In the genomic region with DNA sequence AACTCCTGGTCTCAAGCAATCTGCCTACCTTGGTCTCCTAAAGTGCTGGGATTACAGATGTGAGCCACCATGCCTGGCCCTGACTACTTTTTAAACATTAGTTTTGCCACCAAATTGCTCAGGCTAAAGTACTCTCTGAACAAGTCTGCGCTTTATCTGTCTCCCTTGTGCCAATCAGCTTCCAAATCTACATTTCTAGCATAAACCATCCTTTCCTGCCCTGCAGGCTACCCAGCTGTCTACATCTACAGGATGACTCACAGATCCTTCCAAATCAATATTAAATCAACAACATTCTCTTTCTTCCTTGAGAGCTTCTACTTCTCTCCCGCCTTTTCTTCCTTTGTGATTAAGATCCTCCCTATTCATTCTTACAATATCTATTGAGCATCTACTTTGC, we compare ENCODE assay signal across 1 cellular context.
TF ChIP-seq lines count a peak whose summit lies in the region.

No MANE protein-coding gene starts in this region.

TF ChIP-seq in H1, 55 proteins besides CTCF, POLR2A, EP300 and RAD21:
- TF ChIP-seq SRF (IDR thresholded peaks at IDR 0.05; ENCODE audit: low read depth, low read length) (no peak), SP4 (IDR thresholded peaks at IDR 0.05; ENCODE audit: low read length) (no peak), ZNF274 (IDR thresholded peaks at IDR 0.05; ENCODE audit: borderline replicate concordance, extremely low read depth, low read length) (no peak), CTBP2 (IDR thresholded peaks at IDR 0.05; ENCODE audit: borderline replicate concordance, insufficient read depth, insufficient read length, low read length) (no peak), CHD2 (IDR thresholded peaks at IDR 0.05; ENCODE audit: low read length) (no peak), SIRT6 (IDR thresholded peaks at IDR 0.05; ENCODE audit: low read length) (no peak), CBX5 (IDR thresholded peaks at IDR 0.05; ENCODE audit: low read depth, low read length) (no peak), BRCA1 (IDR thresholded peaks at IDR 0.05; ENCODE audit: low read depth, low read length) (no peak), HDAC2 (IDR thresholded peaks at IDR 0.05; ENCODE audit: borderline replicate concordance in 1 of 2, low read depth in 2 of 2, low read length in 2 of 2) (no peak), KDM1A (IDR thresholded peaks at IDR 0.05; ENCODE audit: borderline replicate concordance, low read length) (no peak), EGR1 (IDR thresholded peaks at IDR 0.05; ENCODE audit: borderline replicate concordance, low read depth, low read length) (no peak), POLR2AphosphoS5 (IDR thresholded peaks at IDR 0.05; ENCODE audit: low read depth, low read length) (no peak), SIN3A (conservative IDR thresholded peaks at IDR 0.05 in 1 of 2, IDR thresholded peaks at IDR 0.05 in 1 of 2; ENCODE audit: low read depth in 1 of 2, low read length in 2 of 2) (no peak), GABPA (IDR thresholded peaks at IDR 0.05; ENCODE audit: borderline replicate concordance, insufficient read depth, low read length) (no peak), CHD1 (IDR thresholded peaks at IDR 0.05; ENCODE audit: low read depth, low read length) (no peak), KDM4A (IDR thresholded peaks at IDR 0.05; ENCODE audit: low read depth, low read length, severe bottlenecking) (no peak), NANOG (IDR thresholded peaks at IDR 0.05; ENCODE audit: insufficient read depth, low read depth, low read length, poor library complexity, severe bottlenecking) (no peak), SIX5 (IDR thresholded peaks at IDR 0.05; ENCODE audit: low read depth, low read length) (no peak), PHF8 (conservative IDR thresholded peaks at IDR 0.05; ENCODE audit: low read depth, low read length) (no peak)
- TF ChIP-seq, protein P1, sequence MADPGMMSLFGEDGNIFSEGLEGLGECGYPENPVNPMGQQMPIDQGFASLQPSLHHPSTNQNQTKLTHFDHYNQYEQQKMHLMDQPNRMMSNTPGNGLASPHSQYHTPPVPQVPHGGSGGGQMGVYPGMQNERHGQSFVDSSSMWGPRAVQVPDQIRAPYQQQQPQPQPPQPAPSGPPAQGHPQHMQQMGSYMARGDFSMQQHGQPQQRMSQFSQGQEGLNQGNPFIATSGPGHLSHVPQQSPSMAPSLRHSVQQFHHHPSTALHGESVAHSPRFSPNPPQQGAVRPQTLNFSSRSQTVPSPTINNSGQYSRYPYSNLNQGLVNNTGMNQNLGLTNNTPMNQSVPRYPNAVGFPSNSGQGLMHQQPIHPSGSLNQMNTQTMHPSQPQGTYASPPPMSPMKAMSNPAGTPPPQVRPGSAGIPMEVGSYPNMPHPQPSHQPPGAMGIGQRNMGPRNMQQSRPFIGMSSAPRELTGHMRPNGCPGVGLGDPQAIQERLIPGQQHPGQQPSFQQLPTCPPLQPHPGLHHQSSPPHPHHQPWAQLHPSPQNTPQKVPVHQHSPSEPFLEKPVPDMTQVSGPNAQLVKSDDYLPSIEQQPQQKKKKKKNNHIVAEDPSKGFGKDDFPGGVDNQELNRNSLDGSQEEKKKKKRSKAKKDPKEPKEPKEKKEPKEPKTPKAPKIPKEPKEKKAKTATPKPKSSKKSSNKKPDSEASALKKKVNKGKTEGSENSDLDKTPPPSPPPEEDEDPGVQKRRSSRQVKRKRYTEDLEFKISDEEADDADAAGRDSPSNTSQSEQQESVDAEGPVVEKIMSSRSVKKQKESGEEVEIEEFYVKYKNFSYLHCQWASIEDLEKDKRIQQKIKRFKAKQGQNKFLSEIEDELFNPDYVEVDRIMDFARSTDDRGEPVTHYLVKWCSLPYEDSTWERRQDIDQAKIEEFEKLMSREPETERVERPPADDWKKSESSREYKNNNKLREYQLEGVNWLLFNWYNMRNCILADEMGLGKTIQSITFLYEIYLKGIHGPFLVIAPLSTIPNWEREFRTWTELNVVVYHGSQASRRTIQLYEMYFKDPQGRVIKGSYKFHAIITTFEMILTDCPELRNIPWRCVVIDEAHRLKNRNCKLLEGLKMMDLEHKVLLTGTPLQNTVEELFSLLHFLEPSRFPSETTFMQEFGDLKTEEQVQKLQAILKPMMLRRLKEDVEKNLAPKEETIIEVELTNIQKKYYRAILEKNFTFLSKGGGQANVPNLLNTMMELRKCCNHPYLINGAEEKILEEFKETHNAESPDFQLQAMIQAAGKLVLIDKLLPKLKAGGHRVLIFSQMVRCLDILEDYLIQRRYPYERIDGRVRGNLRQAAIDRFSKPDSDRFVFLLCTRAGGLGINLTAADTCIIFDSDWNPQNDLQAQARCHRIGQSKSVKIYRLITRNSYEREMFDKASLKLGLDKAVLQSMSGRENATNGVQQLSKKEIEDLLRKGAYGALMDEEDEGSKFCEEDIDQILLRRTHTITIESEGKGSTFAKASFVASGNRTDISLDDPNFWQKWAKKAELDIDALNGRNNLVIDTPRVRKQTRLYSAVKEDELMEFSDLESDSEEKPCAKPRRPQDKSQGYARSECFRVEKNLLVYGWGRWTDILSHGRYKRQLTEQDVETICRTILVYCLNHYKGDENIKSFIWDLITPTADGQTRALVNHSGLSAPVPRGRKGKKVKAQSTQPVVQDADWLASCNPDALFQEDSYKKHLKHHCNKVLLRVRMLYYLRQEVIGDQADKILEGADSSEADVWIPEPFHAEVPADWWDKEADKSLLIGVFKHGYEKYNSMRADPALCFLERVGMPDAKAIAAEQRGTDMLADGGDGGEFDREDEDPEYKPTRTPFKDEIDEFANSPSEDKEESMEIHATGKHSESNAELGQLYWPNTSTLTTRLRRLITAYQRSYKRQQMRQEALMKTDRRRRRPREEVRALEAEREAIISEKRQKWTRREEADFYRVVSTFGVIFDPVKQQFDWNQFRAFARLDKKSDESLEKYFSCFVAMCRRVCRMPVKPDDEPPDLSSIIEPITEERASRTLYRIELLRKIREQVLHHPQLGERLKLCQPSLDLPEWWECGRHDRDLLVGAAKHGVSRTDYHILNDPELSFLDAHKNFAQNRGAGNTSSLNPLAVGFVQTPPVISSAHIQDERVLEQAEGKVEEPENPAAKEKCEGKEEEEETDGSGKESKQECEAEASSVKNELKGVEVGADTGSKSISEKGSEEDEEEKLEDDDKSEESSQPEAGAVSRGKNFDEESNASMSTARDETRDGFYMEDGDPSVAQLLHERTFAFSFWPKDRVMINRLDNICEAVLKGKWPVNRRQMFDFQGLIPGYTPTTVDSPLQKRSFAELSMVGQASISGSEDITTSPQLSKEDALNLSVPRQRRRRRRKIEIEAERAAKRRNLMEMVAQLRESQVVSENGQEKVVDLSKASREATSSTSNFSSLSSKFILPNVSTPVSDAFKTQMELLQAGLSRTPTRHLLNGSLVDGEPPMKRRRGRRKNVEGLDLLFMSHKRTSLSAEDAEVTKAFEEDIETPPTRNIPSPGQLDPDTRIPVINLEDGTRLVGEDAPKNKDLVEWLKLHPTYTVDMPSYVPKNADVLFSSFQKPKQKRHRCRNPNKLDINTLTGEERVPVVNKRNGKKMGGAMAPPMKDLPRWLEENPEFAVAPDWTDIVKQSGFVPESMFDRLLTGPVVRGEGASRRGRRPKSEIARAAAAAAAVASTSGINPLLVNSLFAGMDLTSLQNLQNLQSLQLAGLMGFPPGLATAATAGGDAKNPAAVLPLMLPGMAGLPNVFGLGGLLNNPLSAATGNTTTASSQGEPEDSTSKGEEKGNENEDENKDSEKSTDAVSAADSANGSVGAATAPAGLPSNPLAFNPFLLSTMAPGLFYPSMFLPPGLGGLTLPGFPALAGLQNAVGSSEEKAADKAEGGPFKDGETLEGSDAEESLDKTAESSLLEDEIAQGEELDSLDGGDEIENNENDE (IDR thresholded peaks at IDR 0.05; ENCODE audit: insufficient replicate concordance, low read length) = no peak
